Comparison of ENCODE assay signal across 27 cellular contexts in genomic region chr1:32748926-32749325, GRCh38. TPM values are rescaled to one million over a fixed set of nuclear protein-coding genes. Genes with fewer than 3 reads are reported as not detected.
"Had no signal": no experiment of that assay in that cellular context is flagged by ENCODE, and none has a peak within 500 bp of the region (broad histone marks: within the 10 kb centered on the region; RNA-seq: fewer than 3 reads in every experiment).

No MANE protein-coding gene starts in this region.

- H3K27ac Mint-ChIP-seq: immature natural killer cell, natural killer cell had no signal

- H3K27ac ChIP-seq: coronary artery, esophagus squamous epithelium, lower lobe of right lung, right atrium auricular region, testis, tibial nerve, upper lobe of right lung, uterus had no signal

- H3K36me3 ChIP-seq: lower lobe of right lung, prostate gland, right atrium auricular region, tibial nerve, upper lobe of right lung, uterus had no signal

- H3K36me3 Mint-ChIP-seq: immature natural killer cell; natural killer cell; stimulated activated effector memory CD8-positive, alpha-beta T cell treated with anti-CD3 and anti-CD28 coated beads, Interleukin-12 subunit alpha, Interleukin-12 subunit beta, amount 100 ng/mL, for 72 hours had no signal

- ATAC-seq: left colon; left ventricle myocardium superior; lower lobe of right lung; natural killer cell; sciatic nerve; stimulated activated effector memory CD8-positive, alpha-beta T cell treated with anti-CD3 and anti-CD28 coated beads, Interleukin-12 subunit alpha, Interleukin-12 subunit beta, amount 100 ng/mL, for 72 hours; upper lobe of right lung had no signal

- H3K4me1 ChIP-seq: prostate gland had no signal

- H3K4me3 Mint-ChIP-seq: immature natural killer cell; natural killer cell; stimulated activated effector memory CD8-positive, alpha-beta T cell treated with anti-CD3 and anti-CD28 coated beads, Interleukin-12 subunit alpha, Interleukin-12 subunit beta, amount 100 ng/mL, for 72 hours had no signal

- DNase-seq: dermis blood vessel endothelial cell; effector memory CD4-positive, alpha-beta T cell; erythroblast; esophagus squamous epithelium; foreskin melanocyte; hypothalamus; immature natural killer cell; kidney glomerular epithelial cell; left colon; left ventricle myocardium superior; lower lobe of right lung; natural killer cell; nucleus accumbens; stimulated activated CD4-positive, alpha-beta T cell treated with anti-CD3 and anti-CD28 coated beads, Interleukin-2, amount 100 ng/mL, for 24 hours; stimulated activated CD4-positive, alpha-beta T cell treated with anti-CD3 and anti-CD28 coated beads, Interleukin-4, amount 100 ng/mL, for 24 hours; stimulated activated naive CD4-positive, alpha-beta T cell treated with Interleukin-2 at 50 U/mL for 16 hours; substantia nigra; testis; upper lobe of right lung; uterus had no signal

- H3K9me3 Mint-ChIP-seq: immature natural killer cell; natural killer cell; stimulated activated effector memory CD8-positive, alpha-beta T cell treated with anti-CD3 and anti-CD28 coated beads, Interleukin-12 subunit alpha, Interleukin-12 subunit beta, amount 100 ng/mL, for 72 hours had no signal

- H3K27me3 ChIP-seq: esophagus squamous epithelium, right atrium auricular region, testis, tibial nerve, upper lobe of right lung, uterus had no signal

- H3K9me3 ChIP-seq: esophagus squamous epithelium, lower lobe of right lung, prostate gland, right atrium auricular region, testis, tibial nerve, upper lobe of right lung, uterus had no signal

- H3K4me3 ChIP-seq: coronary artery, esophagus squamous epithelium, lower lobe of right lung, prostate gland, right atrium auricular region, smooth muscle cell, testis, tibial nerve, upper lobe of right lung, uterus had no signal

RNA-seq across cellular contexts. Expression of gene SYNC, which starts 46.4 kb away (rescaled TPM):
- total RNA-seq: natural killer cell had no signal
- polyA plus RNA-seq: immature natural killer cell had no signal
